In genomic region chr9:21677834-21678233, GRCh38 we compare ENCODE assay signal across 13 cellular contexts.
A peak's percentile ranks its signal among the peaks of the same experiment; 100 is the strongest.
DNase-seq lines count a peak whose midpoint lies in the region; ATAC-seq, FAIRE-seq and TF ChIP-seq lines count a peak whose summit lies in the region.
"Had no signal": no experiment of that assay in that cellular context is flagged by ENCODE, and none has a peak within 500 bp of the region (broad histone marks: within the 10 kb centered on the region; RNA-seq: fewer than 3 reads in every experiment).

No MANE protein-coding gene starts in this region.

- H3K4me1 ChIP-seq in A549 (peaks cover 77% of the 10 kb centered on the region), HepG2 (ENCODE audit: insufficient read depth, low read length) (no peaks in the 10 kb centered on the region)
- H3K4me1 ChIP-seq: esophagus muscularis mucosa, uterus had no signal

- TF ChIP-seq CTCF in A549 (IDR thresholded peaks at IDR 0.05): no peak
- no peak for TF ChIP-seq CTCF in HFFc6 (IDR thresholded peaks at IDR 0.05)
- TF ChIP-seq CTCF in HepG2 (CRISPR knock-in tag; IDR thresholded peaks at IDR 0.05): no peak
- no peak for TF ChIP-seq CTCF in omental fat pad (IDR thresholded peaks at IDR 0.05)

- peak; percentile 43 to 95 for DNase-seq in A549 (ENCODE audit: low read depth in 1 of 2, low spot score in 1 of 2)
- DNase-seq in HFFc6: peak; percentile 81
- DNase-seq in SW480 (ENCODE audit: low spot score): peak; percentile 17
- DNase-seq in fibroblast of the conjunctiva (ENCODE audit: low read depth): peak; percentile 53
- DNase-seq in effector memory CD8-positive, alpha-beta T cell: no peak
- DNase-seq in HepG2 (ENCODE audit: low spot score): no peak
- no peak for DNase-seq in omental fat pad (ENCODE audit: low spot score)
- DNase-seq: activated B cell treated with CpG ODN at 0.5 μM for 24 hours; activated T-cell treated with anti-CD3 and anti-CD28 coated beads, Interleukin-2, amount 50 U/mL, for 48 hours; stimulated activated CD4-positive, alpha-beta T cell treated with anti-CD3 and anti-CD28 coated beads, Interleukin-12 subunit alpha, Interleukin-12 subunit beta, amount 100 ng/mL, for 4 hours; uterus had no signal

- TF ChIP-seq EP300 in A549 (IDR thresholded peaks at IDR 0.05) (peak; percentile 63 to 78; a peak in 3 of 5 replicates), HepG2 (IDR thresholded peaks at IDR 0.05; ENCODE audit: low read depth in 2 of 2, low read length in 2 of 2) (no peak), HepG2 (CRISPR knock-in tag; IDR thresholded peaks at IDR 0.05; ENCODE audit: borderline replicate concordance) (no peak)

- H3K9me3 Mint-ChIP-seq in HFFc6: no peaks in the 10 kb centered on the region
- H3K9me3 Mint-ChIP-seq in effector memory CD8-positive, alpha-beta T cell: no peaks in the 10 kb centered on the region
- H3K9me3 Mint-ChIP-seq: activated B cell treated with CpG ODN at 0.5 μM for 24 hours had no signal

- H3K9me3 ChIP-seq in A549 (no peaks in the 10 kb centered on the region), HepG2 (ENCODE audit: low read length) (no peaks in the 10 kb centered on the region)
- H3K9me3 ChIP-seq: esophagus muscularis mucosa, uterus had no signal

- H3K36me3 Mint-ChIP-seq in HFFc6 (ENCODE audit: low read depth): peaks cover 4% of the 10 kb centered on the region; the same call in 1 of the 2 replicates
- H3K36me3 Mint-ChIP-seq in effector memory CD8-positive, alpha-beta T cell (ENCODE audit: insufficient read depth): no peaks in the 10 kb centered on the region

- TF ChIP-seq RAD21 in A549 (conservative IDR thresholded peaks at IDR 0.05 in 1 of 2, IDR thresholded peaks at IDR 0.05 in 1 of 2) (peak; percentile 19 to 35; a peak in 3 of 5 replicates), HepG2 (CRISPR knock-in tag; IDR thresholded peaks at IDR 0.05) (no peak)

- H3K27ac ChIP-seq in A549 (peak overlapping the region; percentile 87 to 94), HepG2 (ENCODE audit: extremely low read length, insufficient read depth, low read length) (no peak overlapping the region)
- H3K27ac ChIP-seq: esophagus muscularis mucosa, uterus had no signal

- peaks cover 92% of the 10 kb centered on the region for H3K4me1 Mint-ChIP-seq in HFFc6 (ENCODE audit: low read depth)
- peaks cover 0 to 2% of the 10 kb centered on the region in 2 donors for H3K4me1 Mint-ChIP-seq in effector memory CD8-positive, alpha-beta T cell (ENCODE audit: low read depth in 2 of 2)
- H3K4me1 Mint-ChIP-seq: activated B cell treated with CpG ODN at 0.5 μM for 24 hours had no signal

- CTCF ChIA-PET in A549 (lab: Yijun Ruan, JAX): interaction anchor here (0.8 to 1.2 kb wide), 2 partner anchors 68 to 92 kb away, joined by 3 read pairs; no protein-coding TSS in a partner anchor
- CTCF ChIA-PET in HepG2 (lab: Yijun Ruan, JAX; ENCODE audit: low intra/inter-chr PET ratio, low total read pairs): no interaction called here

- no peak overlapping the region for H2AFZ ChIP-seq in HepG2 (ENCODE audit: low read length)

- WGBS in A549 (ENCODE audit: missing lambda C conversion rate): under 1% methylated on average over 3 of the region's 3 CpGs
- 15% methylated on average over 3 of the region's 3 CpGs for WGBS in HepG2 (ENCODE audit: low lambda C conversion rate)

- H3K79me2 ChIP-seq in HepG2 (ENCODE audit: insufficient read depth, low read length): no peaks in the 10 kb centered on the region

- TF ChIP-seq POLR2A in A549 (IDR thresholded peaks at IDR 0.05; ENCODE audit: low read length) (no peak), HepG2 (IDR thresholded peaks at IDR 0.05; ENCODE audit: insufficient read depth in 1 of 2, low read depth in 2 of 2, low read length in 2 of 2) (no peak)

- BruUV-seq in HepG2 (replicated peaks; lab: Mats Ljungman, UMichigan): no TSS peak

- intact Hi-C loops in HepG2 (cut with micrococcal nuclease; ENCODE audit: unreplicated experiment): no loop called here

- H4K20me1 ChIP-seq in HepG2 (ENCODE audit: insufficient read depth, low read length): no peaks in the 10 kb centered on the region

- H3K36me3 ChIP-seq in HepG2 (replicated peaks in 1 of 2; ENCODE audit: control insufficient read depth in 1 of 2, insufficient read depth in 2 of 2, low read length in 2 of 2): no peaks in the 10 kb centered on the region
- H3K36me3 ChIP-seq: esophagus muscularis mucosa, uterus had no signal

- H3K9ac ChIP-seq in HepG2 (ENCODE audit: insufficient read depth, low read depth, low read length): no peak overlapping the region

- ATAC-seq in A549 (peak; percentile 58 to 78; a peak in 5 of 6 replicates), HepG2 (no peak), omental fat pad (ENCODE audit: low FRiP score) (no peak), GM19351 (IDR thresholded peaks at IDR 0.05; ENCODE audit: unreplicated experiment) (no peak)
- no peak for ATAC-seq in effector memory CD8-positive, alpha-beta T cell (replicated peaks)

- H3K4me3 ChIP-seq in A549 (peak overlapping the region; percentile 21; the same call in 1 of the 3 replicates), HepG2 (replicated peaks in 1 of 3; ENCODE audit: insufficient read depth in 1 of 3, low read depth in 2 of 3, low read length in 3 of 3) (no peak overlapping the region)
- H3K4me3 ChIP-seq: esophagus muscularis mucosa, uterus had no signal

- POLR2A ChIA-PET in A549 (lab: Yijun Ruan, JAX): interaction anchor here (1.2 to 1.8 kb wide), 3 partner anchors 11 to 88 kb away, joined by 3 to 9 read pairs (median 5); no protein-coding TSS in a partner anchor
- POLR2A ChIA-PET in HepG2 (lab: Yijun Ruan, JAX): no interaction called here

- H3K4me2 ChIP-seq in A549 (peak overlapping the region; percentile 82), HepG2 (ENCODE audit: low read depth, low read length) (no peak overlapping the region)

- in situ Hi-C loops in HepG2 (cut with HindIII; ENCODE audit: extremely low pct_ligation_motif_present, low pct_unique_long_range_greater_than_20kb): no loop called here

- H3K27ac Mint-ChIP-seq in HFFc6: peak overlapping the region; percentile 87
- H3K27ac Mint-ChIP-seq in effector memory CD8-positive, alpha-beta T cell: no peak overlapping the region
- H3K27ac Mint-ChIP-seq: activated B cell treated with CpG ODN at 0.5 μM for 24 hours had no signal

- no peaks in the 10 kb centered on the region for H3K27me3 Mint-ChIP-seq in HFFc6 (ENCODE audit: insufficient read depth)
- H3K27me3 Mint-ChIP-seq in effector memory CD8-positive, alpha-beta T cell: peaks cover 0 to 24% of the 10 kb centered on the region in 2 donors

- peak overlapping the region; percentile 76 for H3K4me3 Mint-ChIP-seq in HFFc6
- H3K4me3 Mint-ChIP-seq in effector memory CD8-positive, alpha-beta T cell: no peak overlapping the region
- H3K4me3 Mint-ChIP-seq: activated B cell treated with CpG ODN at 0.5 μM for 24 hours had no signal

- no peaks in the 10 kb centered on the region for H3K27me3 ChIP-seq in HepG2 (ENCODE audit: control insufficient read depth in 1 of 2, insufficient read depth in 2 of 2, low read length in 2 of 2)
- H3K27me3 ChIP-seq: esophagus muscularis mucosa, uterus had no signal

- FAIRE-seq in A549 (lab: Jason Lieb, UNC): no peak
- FAIRE-seq in HepG2 (lab: Jason Lieb, UNC): no peak

TF ChIP-seq in A549, 52 proteins besides CTCF, POLR2A, EP300 and RAD21 (continues in another document):
- no peak for TF ChIP-seq HMGXB4 (CRISPR knock-in tag; IDR thresholded peaks at IDR 0.05; ENCODE audit: borderline replicate concordance)
- TF ChIP-seq, protein P1, sequence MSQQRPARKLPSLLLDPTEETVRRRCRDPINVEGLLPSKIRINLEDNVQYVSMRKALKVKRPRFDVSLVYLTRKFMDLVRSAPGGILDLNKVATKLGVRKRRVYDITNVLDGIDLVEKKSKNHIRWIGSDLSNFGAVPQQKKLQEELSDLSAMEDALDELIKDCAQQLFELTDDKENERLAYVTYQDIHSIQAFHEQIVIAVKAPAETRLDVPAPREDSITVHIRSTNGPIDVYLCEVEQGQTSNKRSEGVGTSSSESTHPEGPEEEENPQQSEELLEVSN (IDR thresholded peaks at IDR 0.05; ENCODE audit: borderline replicate concordance, low read depth): no peak
- peak; percentile 88 for TF ChIP-seq NFE2L2 (conservative IDR thresholded peaks at IDR 0.05; ENCODE audit: low read length)
- TF ChIP-seq SREBF2 (IDR thresholded peaks at IDR 0.05): no peak

TF ChIP-seq in HepG2, 621 proteins besides CTCF, POLR2A, EP300 and RAD21 (continues in another document):
- TF ChIP-seq TP53 (CRISPR knock-in tag; conservative IDR thresholded peaks at IDR 0.05) (no peak), THAP11 (CRISPR knock-in tag; IDR thresholded peaks at IDR 0.05) (no peak), ZNF431 (CRISPR knock-in tag; IDR thresholded peaks at IDR 0.05; ENCODE audit: borderline replicate concordance, low read depth) (no peak), ZFP90 (CRISPR knock-in tag; IDR thresholded peaks at IDR 0.05; ENCODE audit: borderline replicate concordance) (no peak), ZNF788 (CRISPR knock-in tag; IDR thresholded peaks at IDR 0.05; ENCODE audit: borderline replicate concordance) (no peak), DNMT1 (CRISPR knock-in tag; IDR thresholded peaks at IDR 0.05) (no peak), ZNF557 (CRISPR knock-in tag; IDR thresholded peaks at IDR 0.05) (no peak), ZSCAN29 (CRISPR knock-in tag; conservative IDR thresholded peaks at IDR 0.05) (no peak), MTF1 (CRISPR knock-in tag; IDR thresholded peaks at IDR 0.05) (no peak), KMT2B (CRISPR knock-in tag; IDR thresholded peaks at IDR 0.05) (no peak), IKZF1 (IDR thresholded peaks at IDR 0.05) (no peak), TEF (CRISPR knock-in tag; IDR thresholded peaks at IDR 0.05) (no peak), POLR2AphosphoS2 (IDR thresholded peaks at IDR 0.05; ENCODE audit: low read depth, low read length) (no peak), ZNF274 (CRISPR knock-in tag; IDR thresholded peaks at IDR 0.05) (no peak)
- TF ChIP-seq, protein P2, sequence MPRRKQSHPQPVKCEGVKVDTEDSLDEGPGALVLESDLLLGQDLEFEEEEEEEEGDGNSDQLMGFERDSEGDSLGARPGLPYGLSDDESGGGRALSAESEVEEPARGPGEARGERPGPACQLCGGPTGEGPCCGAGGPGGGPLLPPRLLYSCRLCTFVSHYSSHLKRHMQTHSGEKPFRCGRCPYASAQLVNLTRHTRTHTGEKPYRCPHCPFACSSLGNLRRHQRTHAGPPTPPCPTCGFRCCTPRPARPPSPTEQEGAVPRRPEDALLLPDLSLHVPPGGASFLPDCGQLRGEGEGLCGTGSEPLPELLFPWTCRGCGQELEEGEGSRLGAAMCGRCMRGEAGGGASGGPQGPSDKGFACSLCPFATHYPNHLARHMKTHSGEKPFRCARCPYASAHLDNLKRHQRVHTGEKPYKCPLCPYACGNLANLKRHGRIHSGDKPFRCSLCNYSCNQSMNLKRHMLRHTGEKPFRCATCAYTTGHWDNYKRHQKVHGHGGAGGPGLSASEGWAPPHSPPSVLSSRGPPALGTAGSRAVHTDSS (CRISPR knock-in tag; conservative IDR thresholded peaks at IDR 0.05): no peak

Comparison
In these comparisons a context has a peak if more than half of its experiments do, and no peak if none do; other contexts are left out.
1. ATAC-seq: peak in A549 (2 of 2); none in effector memory CD8-positive, alpha-beta T cell (single experiment), HepG2 (single experiment), omental fat pad (single experiment) and GM19351 (single experiment).
2. DNase-seq: peak in A549 (2 of 2), HFFc6 (single experiment), SW480 (single experiment) and fibroblast of the conjunctiva (single experiment); none in effector memory CD8-positive, alpha-beta T cell (0 of 3), HepG2 (single experiment) and omental fat pad (single experiment).
3. Of the 38 proteins assayed by ChIP-seq in both HepG2 and A549: peak only in HepG2: none; only in A549: EP300, FOSL2, HOXA7, JUN, JUNB, MAFK and 5 more; in both: none; in neither: 26; mixed calls (peak in some experiments, not most) for 1.